In the genomic region with DNA sequence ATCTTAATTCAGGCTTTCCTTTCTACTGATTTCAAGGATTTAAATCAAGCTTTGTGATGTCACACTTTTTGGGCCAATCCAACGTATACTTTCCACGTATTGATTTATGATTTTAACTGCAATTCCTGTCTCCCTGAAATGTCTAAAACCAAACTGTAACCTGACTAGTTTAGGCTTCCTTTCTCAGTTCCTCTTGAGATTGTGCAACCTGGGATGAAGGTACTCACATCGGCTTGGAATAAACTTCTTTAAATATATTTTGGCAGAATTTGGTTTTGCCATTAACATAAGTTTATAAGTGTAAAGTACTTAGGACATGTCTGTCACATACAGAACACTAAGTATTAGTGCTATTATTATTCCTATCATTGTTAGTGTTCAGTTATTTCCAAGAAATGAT, we compare ENCODE assay signal across 36 cellular contexts.
"Had no signal": no experiment of that assay in that cellular context is flagged by ENCODE, and none has a peak within 500 bp of the region (broad histone marks: within the 10 kb centered on the region; RNA-seq: fewer than 3 reads in every experiment).

No MANE protein-coding gene starts in this region.

- H3K27me3 Mint-ChIP-seq: activated CD4-positive, alpha-beta memory T cell treated with anti-CD3 and anti-CD28 coated beads for 36 hours; activated CD4-positive, alpha-beta T cell treated with anti-CD3 and anti-CD28 coated beads for 36 hours; activated CD4-positive, alpha-beta T cell treated with anti-CD3 and anti-CD28 coated beads, Interleukin-2, amount 10 ng/mL, durations not matched to agents 24 days and 14 days; activated CD8-positive, alpha-beta memory T cell treated with anti-CD3 and anti-CD28 coated beads, Interleukin-2, amount 10 ng/mL, durations not matched to agents 7 days and 5 days; activated naive CD4-positive, alpha-beta T cell treated with anti-CD3 and anti-CD28 coated beads, Interleukin-2, amount 50 U/mL, for 24 hours; activated naive CD8-positive, alpha-beta T cell treated with anti-CD3 and anti-CD28 coated beads for 36 hours; activated naive CD8-positive, alpha-beta T cell treated with anti-CD3 and anti-CD28 coated beads, Interleukin-2, amount 50 U/mL, for 24 hours; effector memory CD8-positive, alpha-beta T cell; T-helper 17 cell had no signal

- H3K9me3 Mint-ChIP-seq: activated CD4-positive, alpha-beta memory T cell treated with anti-CD3 and anti-CD28 coated beads for 36 hours; activated CD4-positive, alpha-beta T cell treated with anti-CD3 and anti-CD28 coated beads, Interleukin-2, amount 10 ng/mL, durations not matched to agents 24 days and 14 days; activated naive CD4-positive, alpha-beta T cell treated with anti-CD3 and anti-CD28 coated beads for 36 hours; activated naive CD4-positive, alpha-beta T cell treated with anti-CD3 and anti-CD28 coated beads, Interleukin-2, amount 50 U/mL, for 24 hours; activated naive CD8-positive, alpha-beta T cell treated with anti-CD3 and anti-CD28 coated beads, Interleukin-2, amount 50 U/mL, for 24 hours; effector memory CD8-positive, alpha-beta T cell had no signal

- H3K4me1 ChIP-seq: adrenal gland, body of pancreas, esophagus muscularis mucosa, foreskin keratinocyte, gastrocnemius medialis had no signal

- H3K36me3 Mint-ChIP-seq: activated CD4-positive, alpha-beta memory T cell treated with anti-CD3 and anti-CD28 coated beads for 36 hours; activated naive CD8-positive, alpha-beta T cell treated with anti-CD3 and anti-CD28 coated beads for 36 hours had no signal

- DNase-seq: activated CD4-positive, alpha-beta memory T cell treated with anti-CD3 and anti-CD28 coated beads for 36 hours; activated CD4-positive, alpha-beta T cell treated with anti-CD3 and anti-CD28 coated beads for 36 hours; activated CD4-positive, alpha-beta T cell treated with anti-CD3 and anti-CD28 coated beads, Interleukin-2, amount 10 ng/mL, durations not matched to agents 24 days and 14 days; activated CD4-positive, CD25-positive, alpha-beta regulatory T cell; activated CD4-positive, CD25-positive, alpha-beta regulatory T cell treated with anti-CD3 and anti-CD28 coated beads, Interleukin-2, amount 50 U/mL, for 72 hours; activated CD8-positive, alpha-beta memory T cell treated with anti-CD3 and anti-CD28 coated beads, Interleukin-2, amount 10 ng/mL, durations not matched to agents 7 days and 5 days; activated CD8-positive, alpha-beta memory T cell treated with anti-CD3 and anti-CD28 coated beads, Interleukin-2, amount 50 U/mL, for 4 hours; activated CD8-positive, alpha-beta T cell treated with anti-CD3 and anti-CD28 coated beads, Interleukin-2, amount 10 ng/mL, durations not matched to agents 7 days and 5 days; activated effector memory CD4-positive, alpha-beta T cell treated with anti-CD3 and anti-CD28 coated beads, Interleukin-2, amount 50 U/mL, for 16 hours; activated naive CD4-positive, alpha-beta T cell treated with anti-CD3 and anti-CD28 coated beads for 36 hours; activated naive CD8-positive, alpha-beta T cell treated with anti-CD3 and anti-CD28 coated beads for 36 hours; activated naive CD8-positive, alpha-beta T cell treated with anti-CD3 and anti-CD28 coated beads, Interleukin-2, amount 50 U/mL, for 24 hours; activated T-cell treated with anti-CD3 and anti-CD28 coated beads, Interleukin-2, amount 50 U/mL, for 1 hour; activated T-cell treated with anti-CD3 and anti-CD28 coated beads, Interleukin-2, amount 50 U/mL, for 48 hours; adrenal gland; amygdala; aorta; body of pancreas; caudate nucleus; cortex of kidney; dermis blood vessel endothelial cell; effector CD4-positive, alpha-beta T cell; effector memory CD8-positive, alpha-beta T cell; erythroblast; foreskin keratinocyte; gastrocnemius medialis; glutamatergic neuron; heart left ventricle; T-helper 17 cell; T1000 had no signal

- FAIRE-seq: colon had no signal

- H3K4me3 Mint-ChIP-seq: activated CD4-positive, alpha-beta memory T cell treated with anti-CD3 and anti-CD28 coated beads for 36 hours; activated CD4-positive, alpha-beta T cell treated with anti-CD3 and anti-CD28 coated beads for 36 hours; activated CD4-positive, alpha-beta T cell treated with anti-CD3 and anti-CD28 coated beads, Interleukin-2, amount 10 ng/mL, durations not matched to agents 24 days and 14 days; activated CD8-positive, alpha-beta memory T cell treated with anti-CD3 and anti-CD28 coated beads, Interleukin-2, amount 10 ng/mL, durations not matched to agents 7 days and 5 days; activated CD8-positive, alpha-beta T cell treated with anti-CD3 and anti-CD28 coated beads, Interleukin-2, amount 10 ng/mL, durations not matched to agents 7 days and 5 days; activated naive CD4-positive, alpha-beta T cell treated with anti-CD3 and anti-CD28 coated beads for 36 hours; activated naive CD4-positive, alpha-beta T cell treated with anti-CD3 and anti-CD28 coated beads, Interleukin-2, amount 50 U/mL, for 24 hours; activated naive CD8-positive, alpha-beta T cell treated with anti-CD3 and anti-CD28 coated beads for 36 hours; activated naive CD8-positive, alpha-beta T cell treated with anti-CD3 and anti-CD28 coated beads, Interleukin-2, amount 50 U/mL, for 24 hours; activated T-helper 1 cell treated with anti-CD3 and anti-CD28 coated beads, Interleukin-12 subunit alpha, Interleukin-12 subunit beta, Interleukin-2, Interleukin-4 antibody, amounts not matched to agents 30 ng/mL and 10 ng/mL and 1 ng/mL, durations not matched to agents 14 hours and 24 hours and 36 hours; effector memory CD8-positive, alpha-beta T cell; T-helper 17 cell; T-helper 2 cell treated with Interferon-gamma antibody and Interleukin-4, amounts not matched to agents 5 μg/mL and 100 μg/mL, for 36 hours had no signal

- ATAC-seq: activated CD4-positive, alpha-beta T cell treated with anti-CD3 and anti-CD28 coated beads for 36 hours; activated CD8-positive, alpha-beta memory T cell treated with anti-CD3 and anti-CD28 coated beads, Interleukin-2, amount 10 ng/mL, durations not matched to agents 7 days and 5 days; activated CD8-positive, alpha-beta T cell treated with anti-CD3 and anti-CD28 coated beads, Interleukin-2, amount 10 ng/mL, durations not matched to agents 7 days and 5 days; activated naive CD8-positive, alpha-beta T cell treated with anti-CD3 and anti-CD28 coated beads, Interleukin-2, amount 50 U/mL, for 24 hours; body of pancreas; effector memory CD8-positive, alpha-beta T cell; foreskin keratinocyte; gastrocnemius medialis; heart left ventricle; T-helper 17 cell had no signal

- H3K27me3 ChIP-seq: adrenal gland, body of pancreas, esophagus muscularis mucosa, foreskin keratinocyte, gastrocnemius medialis, heart left ventricle had no signal

- H3K27ac Mint-ChIP-seq: activated CD4-positive, alpha-beta memory T cell treated with anti-CD3 and anti-CD28 coated beads for 36 hours; activated CD4-positive, alpha-beta T cell treated with anti-CD3 and anti-CD28 coated beads for 36 hours; activated CD4-positive, alpha-beta T cell treated with anti-CD3 and anti-CD28 coated beads, Interleukin-2, amount 10 ng/mL, durations not matched to agents 24 days and 14 days; activated CD8-positive, alpha-beta memory T cell treated with anti-CD3 and anti-CD28 coated beads, Interleukin-2, amount 10 ng/mL, durations not matched to agents 7 days and 5 days; activated CD8-positive, alpha-beta T cell treated with anti-CD3 and anti-CD28 coated beads, Interleukin-2, amount 10 ng/mL, durations not matched to agents 7 days and 5 days; activated naive CD4-positive, alpha-beta T cell treated with anti-CD3 and anti-CD28 coated beads for 36 hours; activated naive CD4-positive, alpha-beta T cell treated with anti-CD3 and anti-CD28 coated beads, Interleukin-2, amount 50 U/mL, for 24 hours; activated naive CD8-positive, alpha-beta T cell treated with anti-CD3 and anti-CD28 coated beads for 36 hours; activated naive CD8-positive, alpha-beta T cell treated with anti-CD3 and anti-CD28 coated beads, Interleukin-2, amount 50 U/mL, for 24 hours; activated T-helper 1 cell treated with anti-CD3 and anti-CD28 coated beads, Interleukin-12 subunit alpha, Interleukin-12 subunit beta, Interleukin-2, Interleukin-4 antibody, amounts not matched to agents 30 ng/mL and 10 ng/mL and 1 ng/mL, durations not matched to agents 14 hours and 24 hours and 36 hours; activated T-helper 2 cell treated with anti-CD3 and anti-CD28 coated beads, Interferon-gamma antibody, Interleukin-2, Interleukin-4, amounts not matched to agents 10 μg/mL and 5 μg/mL and 100 μg/mL, durations not matched to agents 14 hours and 24 hours and 36 hours; effector memory CD8-positive, alpha-beta T cell; T-helper 17 cell; T-helper 2 cell treated with Interferon-gamma antibody and Interleukin-4, amounts not matched to agents 5 μg/mL and 100 μg/mL, for 36 hours had no signal

- H3K36me3 ChIP-seq: adrenal gland, esophagus muscularis mucosa, gastrocnemius medialis, heart left ventricle had no signal

- H3K4me3 ChIP-seq: adrenal gland, body of pancreas, esophagus muscularis mucosa, gastrocnemius medialis, heart left ventricle had no signal

- H3K9me3 ChIP-seq: adrenal gland, body of pancreas, gastrocnemius medialis had no signal

- H3K27ac ChIP-seq: adrenal gland, body of pancreas, esophagus muscularis mucosa, foreskin keratinocyte, gastrocnemius medialis, heart left ventricle had no signal
